Comparison of ENCODE assay signal across 1 cellular context in genomic region chr2:236576978-236577377, GRCh38.
TF ChIP-seq lines count a peak whose summit lies in the region.

No MANE protein-coding gene starts in this region.

TF ChIP-seq in GM12878, 131 proteins besides CTCF, POLR2A, EP300 and RAD21:
- TF ChIP-seq PAX8 (IDR thresholded peaks at IDR 0.05) (no peak), MLLT1 (IDR thresholded peaks at IDR 0.05) (peak; percentile 93)
